Comparison of ENCODE assay signal across 8 cellular contexts in the genomic region with DNA sequence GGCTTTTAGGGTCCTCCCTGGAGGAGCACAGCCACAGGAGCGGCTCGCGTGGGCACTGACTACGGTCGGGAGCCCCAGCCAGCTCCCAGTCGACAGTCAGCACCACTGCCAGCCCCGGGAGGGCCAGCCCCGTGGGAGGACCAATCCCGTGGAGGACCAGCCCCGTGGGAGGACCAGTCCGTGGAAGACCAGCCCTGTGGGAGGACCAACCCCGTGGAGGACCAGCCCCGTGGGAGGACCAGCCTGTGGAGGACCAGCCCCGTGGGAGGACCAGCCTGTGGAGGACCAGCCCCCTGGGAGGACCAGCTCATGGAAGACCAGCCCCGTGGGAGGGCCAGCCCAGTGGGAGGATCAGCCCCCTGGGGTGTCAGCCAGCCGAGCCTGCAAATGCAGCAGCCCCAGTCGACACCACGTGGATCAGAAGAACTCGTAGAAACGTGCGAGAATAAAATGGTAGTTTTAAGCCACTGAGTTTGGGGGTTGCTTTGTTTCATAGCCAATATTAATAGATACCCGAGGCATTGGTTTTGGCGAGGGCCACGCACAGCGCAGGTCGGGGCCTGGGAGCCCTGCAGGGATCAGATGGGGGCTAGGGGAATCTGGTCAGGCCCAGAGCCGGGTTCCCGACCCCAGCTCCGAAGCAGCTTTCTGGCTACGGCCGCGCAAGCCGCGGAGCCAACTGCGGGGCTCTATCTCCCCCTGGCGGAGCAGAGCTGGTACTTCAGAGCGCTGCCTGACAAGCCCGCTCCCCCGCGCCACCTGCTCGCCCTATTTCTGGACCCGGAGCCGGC.
DNase-seq lines count a peak whose midpoint lies in the region; ATAC-seq lines count a peak whose summit lies in the region.

No MANE protein-coding gene starts in this region.

- no peaks in the 10 kb centered on the region for H3K27me3 ChIP-seq in endocrine pancreas (ENCODE audit: control insufficient read depth, insufficient read depth, low read length)

- DNase-seq in C1 segment of cervical spinal cord (lab: John Stamatoyannopoulos, UW) (peak in 12 of 14 donors; percentile 21 to 71 (median 58)), GM19238 (ENCODE audit: insufficient read length, low spot score) (peak; percentile 69), NCI-H82 (lab: John Stamatoyannopoulos, UW) (peak; percentile 91), mucosa of gallbladder (ENCODE audit: low spot score) (peak; percentile 72)
- peak; percentile 26 to 49 (median 45) for DNase-seq in activated CD8-positive, alpha-beta memory T cell treated with anti-CD3 and anti-CD28 coated beads for 48 hours (ENCODE audit: low read depth in 2 of 3, low spot score in 2 of 3)
- DNase-seq in stimulated activated CD8-positive, alpha-beta memory T cell treated with anti-CD3 and anti-CD28 coated beads, Interleukin-4, amount 100 ng/mL, for 1 hour (ENCODE audit: low read depth in 2 of 2, low spot score in 1 of 2), result peak; percentile 27 to 34

- H3K36me3 ChIP-seq in endocrine pancreas (ENCODE audit: control insufficient read depth, insufficient read depth, low read length), result no peaks in the 10 kb centered on the region

- H3K4me3 ChIP-seq in endocrine pancreas (ENCODE audit: control insufficient read depth, insufficient read depth, low read length), result no peak overlapping the region

- ATAC-seq in HG03354 (IDR thresholded peaks at IDR 0.05; ENCODE audit: poor library complexity, severe bottlenecking, unreplicated experiment), result peak; percentile 96

- H3K9me3 ChIP-seq in endocrine pancreas (ENCODE audit: control insufficient read depth, low read length), result no peaks in the 10 kb centered on the region

- no peaks in the 10 kb centered on the region for H3K4me1 ChIP-seq in endocrine pancreas (ENCODE audit: control insufficient read depth, insufficient read depth, low read length)

- peak overlapping the region; percentile 10 for H3K9ac ChIP-seq in endocrine pancreas (ENCODE audit: control insufficient read depth, insufficient read depth, low read length)

Comparison
In these comparisons a context has a peak if more than half of its experiments do, and no peak if none do; other contexts are left out.
1. DNase-seq: peak in every context shown above with its lines; median percentile 91 in NCI-H82; 72 in mucosa of gallbladder; 69 in GM19238; 58 in C1 segment of cervical spinal cord; 45 in activated CD8-positive, alpha-beta memory T cell treated with anti-CD3 and anti-CD28 coated beads for 48 hours; 30 in stimulated activated CD8-positive, alpha-beta memory T cell treated with anti-CD3 and anti-CD28 coated beads, Interleukin-4, amount 100 ng/mL, for 1 hour.